ENCODE assay signal across 3 cellular contexts in genomic region chr2:172067905-172068304, GRCh38. TPM values are rescaled to one million over a fixed set of nuclear protein-coding genes. Genes with fewer than 3 reads are reported as not detected.
"Had no signal": no experiment of that assay in that cellular context is flagged by ENCODE, and none has a peak within 500 bp of the region (broad histone marks: within the 10 kb centered on the region; RNA-seq: fewer than 3 reads in every experiment).

No MANE protein-coding gene starts in this region.

RNA-seq across cellular contexts. Expression of gene DLX1, which starts 17.4 kb away (rescaled TPM):
- polyA plus RNA-seq: IgD-negative memory B cell had no signal

RNA-seq across cellular contexts. Expression of gene DLX2, which starts 34.8 kb away (rescaled TPM):
- total RNA-seq: HT-29, IMR-90 had no signal
- polyA plus RNA-seq: IgD-negative memory B cell had no signal
